1 cellular context compared by ENCODE assay signal in genomic region chr19:9323919-9324583, GRCh38.
A peak's percentile ranks its signal among the peaks of the same experiment; 100 is the strongest.
TF ChIP-seq lines count a peak whose summit lies in the region.

Gene ZNF559 (plus strand): TSS chr19:9324179. CDS start chr19:9338550, 14,371 bp downstream.

TF ChIP-seq in K562, 482 proteins besides CTCF, POLR2A, EP300 and RAD21 (continued from another document and continues in another):
- TF ChIP-seq THAP12 (CRISPR knock-in tag; IDR thresholded peaks at IDR 0.05): no peak
- TF ChIP-seq ZNF79 (CRISPR knock-in tag; IDR thresholded peaks at IDR 0.05; ENCODE audit: low read depth): no peak
- no peak for TF ChIP-seq CHD7 (IDR thresholded peaks at IDR 0.05; ENCODE audit: low read depth, low read length)
- no peak for TF ChIP-seq NR2C2 (CRISPR knock-in tag; IDR thresholded peaks at IDR 0.05)
- TF ChIP-seq NR2C2 (tag; IDR thresholded peaks at IDR 0.05): peak; percentile 83
- no peak for TF ChIP-seq TFAM (CRISPR knock-in tag; conservative IDR thresholded peaks at IDR 0.05)
- no peak for TF ChIP-seq NR1H2 (CRISPR knock-in tag; IDR thresholded peaks at IDR 0.05)
- TF ChIP-seq, protein P1, sequence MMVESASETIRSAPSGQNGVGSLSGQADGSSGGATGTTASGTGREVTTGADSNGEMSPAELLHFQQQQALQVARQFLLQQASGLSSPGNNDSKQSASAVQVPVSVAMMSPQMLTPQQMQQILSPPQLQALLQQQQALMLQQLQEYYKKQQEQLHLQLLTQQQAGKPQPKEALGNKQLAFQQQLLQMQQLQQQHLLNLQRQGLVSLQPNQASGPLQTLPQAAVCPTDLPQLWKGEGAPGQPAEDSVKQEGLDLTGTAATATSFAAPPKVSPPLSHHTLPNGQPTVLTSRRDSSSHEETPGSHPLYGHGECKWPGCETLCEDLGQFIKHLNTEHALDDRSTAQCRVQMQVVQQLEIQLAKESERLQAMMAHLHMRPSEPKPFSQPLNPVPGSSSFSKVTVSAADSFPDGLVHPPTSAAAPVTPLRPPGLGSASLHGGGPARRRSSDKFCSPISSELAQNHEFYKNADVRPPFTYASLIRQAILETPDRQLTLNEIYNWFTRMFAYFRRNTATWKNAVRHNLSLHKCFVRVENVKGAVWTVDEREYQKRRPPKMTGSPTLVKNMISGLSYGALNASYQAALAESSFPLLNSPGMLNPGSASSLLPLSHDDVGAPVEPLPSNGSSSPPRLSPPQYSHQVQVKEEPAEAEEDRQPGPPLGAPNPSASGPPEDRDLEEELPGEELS (CRISPR knock-in tag; IDR thresholded peaks at IDR 0.05; ENCODE audit: borderline replicate concordance): no peak
- TF ChIP-seq TRIM28 (IDR thresholded peaks at IDR 0.05): no peak
- TF ChIP-seq ATF3 (IDR thresholded peaks at IDR 0.05): no peak
- TF ChIP-seq ATF3 (CRISPR knock-in tag; conservative IDR thresholded peaks at IDR 0.05): no peak
- TF ChIP-seq FOXK2 (conservative IDR thresholded peaks at IDR 0.05 in 1 of 2, IDR thresholded peaks at IDR 0.05 in 1 of 2; ENCODE audit: low read depth in 2 of 2): peak; percentile 85 to 93
- TF ChIP-seq ZNF551 (CRISPR knock-in tag; IDR thresholded peaks at IDR 0.05): no peak
- no peak for TF ChIP-seq EZH2 (IDR thresholded peaks at IDR 0.05; ENCODE audit: borderline replicate concordance, low read depth, low read length)
- TF ChIP-seq CXXC5 (CRISPR knock-in tag; IDR thresholded peaks at IDR 0.05): peak; percentile 32
- TF ChIP-seq PBX2 (CRISPR knock-in tag; IDR thresholded peaks at IDR 0.05; ENCODE audit: low read depth): no peak
- TF ChIP-seq PBX2 (tag; conservative IDR thresholded peaks at IDR 0.05; ENCODE audit: low read depth): no peak
- TF ChIP-seq RNF219 (CRISPR knock-in tag; IDR thresholded peaks at IDR 0.05): no peak
- peak; percentile 11; the same call in 1 of the 2 replicates for TF ChIP-seq EHMT2 (IDR thresholded peaks at IDR 0.05)
- TF ChIP-seq ZNF445 (CRISPR knock-in tag; IDR thresholded peaks at IDR 0.05; ENCODE audit: low read depth): no peak
- no peak for TF ChIP-seq TAF9B (IDR thresholded peaks at IDR 0.05; ENCODE audit: partially characterized antibody)
- no peak for TF ChIP-seq NCOA1 (IDR thresholded peaks at IDR 0.05; ENCODE audit: low read depth)
- no peak for TF ChIP-seq SREBF2 (CRISPR knock-in tag; IDR thresholded peaks at IDR 0.05)
- TF ChIP-seq HDAC8 (tag; IDR thresholded peaks at IDR 0.05): no peak
- peak; percentile 64; the same call in 1 of the 2 replicates for TF ChIP-seq BHLHE40 (IDR thresholded peaks at IDR 0.05; ENCODE audit: low read length)
- no peak for TF ChIP-seq CEBPB (tag; IDR thresholded peaks at IDR 0.05)
- TF ChIP-seq, protein P2, sequence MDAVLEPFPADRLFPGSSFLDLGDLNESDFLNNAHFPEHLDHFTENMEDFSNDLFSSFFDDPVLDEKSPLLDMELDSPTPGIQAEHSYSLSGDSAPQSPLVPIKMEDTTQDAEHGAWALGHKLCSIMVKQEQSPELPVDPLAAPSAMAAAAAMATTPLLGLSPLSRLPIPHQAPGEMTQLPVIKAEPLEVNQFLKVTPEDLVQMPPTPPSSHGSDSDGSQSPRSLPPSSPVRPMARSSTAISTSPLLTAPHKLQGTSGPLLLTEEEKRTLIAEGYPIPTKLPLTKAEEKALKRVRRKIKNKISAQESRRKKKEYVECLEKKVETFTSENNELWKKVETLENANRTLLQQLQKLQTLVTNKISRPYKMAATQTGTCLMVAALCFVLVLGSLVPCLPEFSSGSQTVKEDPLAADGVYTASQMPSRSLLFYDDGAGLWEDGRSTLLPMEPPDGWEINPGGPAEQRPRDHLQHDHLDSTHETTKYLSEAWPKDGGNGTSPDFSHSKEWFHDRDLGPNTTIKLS (IDR thresholded peaks at IDR 0.05; ENCODE audit: borderline replicate concordance, low read depth): peak; percentile 44; the same call in 1 of the 2 replicates
- no peak for TF ChIP-seq SAP30 (IDR thresholded peaks at IDR 0.05; ENCODE audit: borderline replicate concordance, insufficient read depth, low read depth, low read length, poor library complexity, severe bottlenecking)
- no peak for TF ChIP-seq CREM (IDR thresholded peaks at IDR 0.05; ENCODE audit: low read depth)
- TF ChIP-seq KDM5B (IDR thresholded peaks at IDR 0.05; ENCODE audit: insufficient replicate concordance, low read depth, low read length): no peak
- TF ChIP-seq ZBTB43 (CRISPR knock-in tag; IDR thresholded peaks at IDR 0.05): no peak
- TF ChIP-seq CBX3 (IDR thresholded peaks at IDR 0.05; ENCODE audit: borderline replicate concordance in 1 of 2, low read length in 2 of 2): peak in 1 of 2 experiments; percentile 4; a peak in 1 of 3 replicates
